1 cellular context compared by ENCODE assay signal in the genomic region with DNA sequence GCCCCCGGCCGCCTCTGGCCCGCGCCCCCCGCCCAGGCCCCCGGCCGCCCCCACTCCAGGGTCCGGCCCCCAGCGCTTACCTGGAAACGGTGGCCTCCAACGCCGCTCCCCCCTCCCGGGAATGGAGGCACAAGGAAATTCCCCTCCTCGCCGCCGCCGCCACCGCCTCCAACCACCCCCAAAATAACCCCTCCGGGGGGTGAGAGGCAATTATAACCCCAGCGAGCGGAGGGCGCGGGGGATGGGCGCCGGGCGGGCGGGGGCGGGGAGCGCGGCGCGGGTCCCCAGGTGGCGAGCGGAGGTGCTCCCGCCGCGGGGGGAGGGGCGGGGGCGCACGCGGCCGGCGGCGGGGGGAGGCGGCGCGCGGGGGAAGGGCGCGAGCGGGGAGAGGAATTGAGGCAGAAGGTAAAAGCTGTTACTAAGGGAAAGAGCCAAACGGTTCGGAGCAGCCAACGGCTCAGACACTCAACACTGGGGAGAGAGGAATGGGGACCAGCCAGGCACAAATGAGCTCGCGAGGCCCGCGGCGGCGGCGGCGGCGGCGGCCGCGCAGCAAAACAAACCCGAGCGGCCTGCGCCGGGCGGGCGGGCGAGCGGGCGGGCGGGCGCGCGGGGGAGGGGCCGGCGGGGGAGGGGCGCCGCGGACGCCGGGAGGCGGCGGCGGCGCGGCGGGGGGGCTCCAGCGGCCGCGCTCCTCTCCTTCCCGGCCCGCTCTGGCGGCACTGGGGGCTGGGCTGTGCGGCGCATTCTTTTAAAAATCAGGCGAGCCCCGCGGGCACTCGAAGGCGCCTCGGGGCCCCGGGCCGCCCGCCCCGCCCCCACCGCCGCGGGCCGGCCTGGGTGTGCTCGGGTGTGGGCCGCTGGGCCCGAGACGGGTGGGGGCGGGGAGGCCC.
A peak's percentile ranks its signal among the peaks of the same experiment; 100 is the strongest.
TF ChIP-seq lines count a peak whose summit lies in the region.

TBL1XR1 (minus strand) TSS at position 442 of the 893 bp plus-strand sequence. CDS start 132,505 bp downstream, outside the sequence.

TF ChIP-seq in K562, 482 proteins besides CTCF, POLR2A, EP300 and RAD21 (continued from another document and continues in another):
- TF ChIP-seq, protein P1, sequence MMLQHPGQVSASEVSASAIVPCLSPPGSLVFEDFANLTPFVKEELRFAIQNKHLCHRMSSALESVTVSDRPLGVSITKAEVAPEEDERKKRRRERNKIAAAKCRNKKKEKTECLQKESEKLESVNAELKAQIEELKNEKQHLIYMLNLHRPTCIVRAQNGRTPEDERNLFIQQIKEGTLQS (IDR thresholded peaks at IDR 0.05), result no peak
- TF ChIP-seq, protein P1 (CRISPR knock-in tag; conservative IDR thresholded peaks at IDR 0.05), result no peak
- TF ChIP-seq ZNF165 (CRISPR knock-in tag; IDR thresholded peaks at IDR 0.05; ENCODE audit: borderline replicate concordance), result no peak
- TF ChIP-seq, protein P2, sequence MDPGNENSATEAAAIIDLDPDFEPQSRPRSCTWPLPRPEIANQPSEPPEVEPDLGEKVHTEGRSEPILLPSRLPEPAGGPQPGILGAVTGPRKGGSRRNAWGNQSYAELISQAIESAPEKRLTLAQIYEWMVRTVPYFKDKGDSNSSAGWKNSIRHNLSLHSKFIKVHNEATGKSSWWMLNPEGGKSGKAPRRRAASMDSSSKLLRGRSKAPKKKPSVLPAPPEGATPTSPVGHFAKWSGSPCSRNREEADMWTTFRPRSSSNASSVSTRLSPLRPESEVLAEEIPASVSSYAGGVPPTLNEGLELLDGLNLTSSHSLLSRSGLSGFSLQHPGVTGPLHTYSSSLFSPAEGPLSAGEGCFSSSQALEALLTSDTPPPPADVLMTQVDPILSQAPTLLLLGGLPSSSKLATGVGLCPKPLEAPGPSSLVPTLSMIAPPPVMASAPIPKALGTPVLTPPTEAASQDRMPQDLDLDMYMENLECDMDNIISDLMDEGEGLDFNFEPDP (CRISPR knock-in tag; IDR thresholded peaks at IDR 0.05), result no peak
- TF ChIP-seq, protein P3, sequence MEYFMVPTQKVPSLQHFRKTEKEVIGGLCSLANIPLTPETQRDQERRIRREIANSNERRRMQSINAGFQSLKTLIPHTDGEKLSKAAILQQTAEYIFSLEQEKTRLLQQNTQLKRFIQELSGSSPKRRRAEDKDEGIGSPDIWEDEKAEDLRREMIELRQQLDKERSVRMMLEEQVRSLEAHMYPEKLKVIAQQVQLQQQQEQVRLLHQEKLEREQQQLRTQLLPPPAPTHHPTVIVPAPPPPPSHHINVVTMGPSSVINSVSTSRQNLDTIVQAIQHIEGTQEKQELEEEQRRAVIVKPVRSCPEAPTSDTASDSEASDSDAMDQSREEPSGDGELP (CRISPR knock-in tag; IDR thresholded peaks at IDR 0.05; ENCODE audit: borderline replicate concordance), result peak; percentile 25; the same call in 1 of the 2 replicates
- TF ChIP-seq KAT2B (IDR thresholded peaks at IDR 0.05; ENCODE audit: low read depth, low read length), result no peak
- TF ChIP-seq PTBP1 (IDR thresholded peaks at IDR 0.05; ENCODE audit: low read depth, low read length), result no peak
- no peak for TF ChIP-seq ZNF583 (CRISPR knock-in tag; IDR thresholded peaks at IDR 0.05)
- TF ChIP-seq, protein P4, sequence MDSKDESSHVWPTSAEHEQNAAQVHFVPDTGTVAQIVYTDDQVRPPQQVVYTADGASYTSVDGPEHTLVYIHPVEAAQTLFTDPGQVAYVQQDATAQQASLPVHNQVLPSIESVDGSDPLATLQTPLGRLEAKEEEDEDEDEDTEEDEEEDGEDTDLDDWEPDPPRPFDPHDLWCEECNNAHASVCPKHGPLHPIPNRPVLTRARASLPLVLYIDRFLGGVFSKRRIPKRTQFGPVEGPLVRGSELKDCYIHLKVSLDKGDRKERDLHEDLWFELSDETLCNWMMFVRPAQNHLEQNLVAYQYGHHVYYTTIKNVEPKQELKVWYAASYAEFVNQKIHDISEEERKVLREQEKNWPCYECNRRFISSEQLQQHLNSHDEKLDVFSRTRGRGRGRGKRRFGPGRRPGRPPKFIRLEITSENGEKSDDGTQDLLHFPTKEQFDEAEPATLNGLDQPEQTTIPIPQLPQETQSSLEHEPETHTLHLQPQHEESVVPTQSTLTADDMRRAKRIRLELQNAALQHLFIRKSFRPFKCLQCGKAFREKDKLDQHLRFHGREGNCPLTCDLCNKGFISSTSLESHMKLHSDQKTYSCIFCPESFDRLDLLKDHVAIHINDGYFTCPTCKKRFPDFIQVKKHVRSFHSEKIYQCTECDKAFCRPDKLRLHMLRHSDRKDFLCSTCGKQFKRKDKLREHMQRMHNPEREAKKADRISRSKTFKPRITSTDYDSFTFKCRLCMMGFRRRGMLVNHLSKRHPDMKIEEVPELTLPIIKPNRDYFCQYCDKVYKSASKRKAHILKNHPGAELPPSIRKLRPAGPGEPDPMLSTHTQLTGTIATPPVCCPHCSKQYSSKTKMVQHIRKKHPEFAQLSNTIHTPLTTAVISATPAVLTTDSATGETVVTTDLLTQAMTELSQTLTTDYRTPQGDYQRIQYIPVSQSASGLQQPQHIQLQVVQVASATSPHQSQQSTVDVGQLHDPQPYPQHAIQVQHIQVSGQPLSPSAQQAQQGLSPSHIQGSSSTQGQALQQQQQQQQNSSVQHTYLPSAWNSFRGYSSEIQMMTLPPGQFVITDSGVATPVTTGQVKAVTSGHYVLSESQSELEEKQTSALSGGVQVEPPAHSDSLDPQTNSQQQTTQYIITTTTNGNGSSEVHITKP (IDR thresholded peaks at IDR 0.05; ENCODE audit: partially characterized antibody), result no peak
- TF ChIP-seq NELFE (IDR thresholded peaks at IDR 0.05; ENCODE audit: insufficient read depth, insufficient read length), result no peak
- no peak for TF ChIP-seq ZNF785 (CRISPR knock-in tag; IDR thresholded peaks at IDR 0.05)
- TF ChIP-seq RAD51 (IDR thresholded peaks at IDR 0.05; ENCODE audit: borderline replicate concordance, low read depth), result no peak
- TF ChIP-seq SMAD2 (IDR thresholded peaks at IDR 0.05; ENCODE audit: low read depth, low read length), result no peak
- peak; percentile 30; the same call in 1 of the 2 replicates for TF ChIP-seq MBD2 (IDR thresholded peaks at IDR 0.05; ENCODE audit: borderline replicate concordance, low read depth)
- TF ChIP-seq PURB (CRISPR knock-in tag; IDR thresholded peaks at IDR 0.05; ENCODE audit: low read depth), result no peak
- TF ChIP-seq KDM5B (IDR thresholded peaks at IDR 0.05; ENCODE audit: insufficient replicate concordance, low read depth, low read length), result peak; percentile 29
- TF ChIP-seq CBFA2T2 (conservative IDR thresholded peaks at IDR 0.05), result no peak
- no peak for TF ChIP-seq ZNF764 (CRISPR knock-in tag; IDR thresholded peaks at IDR 0.05; ENCODE audit: low read depth)
- TF ChIP-seq ZNF12 (CRISPR knock-in tag; IDR thresholded peaks at IDR 0.05), result no peak
- TF ChIP-seq SLC30A9 (CRISPR knock-in tag; IDR thresholded peaks at IDR 0.05), result no peak
- TF ChIP-seq POLR2B (IDR thresholded peaks at IDR 0.05; ENCODE audit: low read depth, partially characterized antibody), result no peak
- TF ChIP-seq EHMT2 (IDR thresholded peaks at IDR 0.05), result no peak
- peak; percentile 63 for TF ChIP-seq EGR1 (conservative IDR thresholded peaks at IDR 0.05)
- TF ChIP-seq TSC22D4 (tag; IDR thresholded peaks at IDR 0.05), result no peak
- TF ChIP-seq FOXJ2 (tag; IDR thresholded peaks at IDR 0.05), result no peak
- TF ChIP-seq, protein P5, sequence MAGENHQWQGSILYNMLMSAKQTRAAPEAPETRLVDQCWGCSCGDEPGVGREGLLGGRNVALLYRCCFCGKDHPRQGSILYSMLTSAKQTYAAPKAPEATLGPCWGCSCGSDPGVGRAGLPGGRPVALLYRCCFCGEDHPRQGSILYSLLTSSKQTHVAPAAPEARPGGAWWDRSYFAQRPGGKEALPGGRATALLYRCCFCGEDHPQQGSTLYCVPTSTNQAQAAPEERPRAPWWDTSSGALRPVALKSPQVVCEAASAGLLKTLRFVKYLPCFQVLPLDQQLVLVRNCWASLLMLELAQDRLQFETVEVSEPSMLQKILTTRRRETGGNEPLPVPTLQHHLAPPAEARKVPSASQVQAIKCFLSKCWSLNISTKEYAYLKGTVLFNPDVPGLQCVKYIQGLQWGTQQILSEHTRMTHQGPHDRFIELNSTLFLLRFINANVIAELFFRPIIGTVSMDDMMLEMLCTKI (IDR thresholded peaks at IDR 0.05; ENCODE audit: partially characterized antibody), result no peak
- no peak for TF ChIP-seq FOXK2 (conservative IDR thresholded peaks at IDR 0.05 in 1 of 2, IDR thresholded peaks at IDR 0.05 in 1 of 2; ENCODE audit: low read depth in 2 of 2)
- no peak for TF ChIP-seq SOX6 (IDR thresholded peaks at IDR 0.05)
- peak; percentile 72 for TF ChIP-seq RBFOX2 (IDR thresholded peaks at IDR 0.05; ENCODE audit: low read depth, low read length)
- peak; percentile 76 for TF ChIP-seq HMGN3 (IDR thresholded peaks at IDR 0.05; ENCODE audit: borderline replicate concordance, extremely low read depth, insufficient read length, low read depth, low read length)
- peak; percentile 46; the same call in 1 of the 2 replicates for TF ChIP-seq FOSL1 (tag; conservative IDR thresholded peaks at IDR 0.05)
- 0 out of 2 replicates have a peak, but pooled peaks have one; percentile 24 for TF ChIP-seq POLR2H (tag; IDR thresholded peaks at IDR 0.05; ENCODE audit: low read depth)
- no peak for TF ChIP-seq KDM2B (CRISPR knock-in tag; IDR thresholded peaks at IDR 0.05)
- TF ChIP-seq COPS2 (conservative IDR thresholded peaks at IDR 0.05), result no peak
- TF ChIP-seq ZNF589 (CRISPR knock-in tag; IDR thresholded peaks at IDR 0.05; ENCODE audit: low read depth), result peak; percentile 17; the same call in 1 of the 2 replicates
- no peak for TF ChIP-seq WHSC1 (IDR thresholded peaks at IDR 0.05; ENCODE audit: low read length)
- no peak for TF ChIP-seq ZNF668 (CRISPR knock-in tag; IDR thresholded peaks at IDR 0.05)
- no peak for TF ChIP-seq THRAP3 (IDR thresholded peaks at IDR 0.05; ENCODE audit: borderline replicate concordance)
- no peak for TF ChIP-seq PREB (CRISPR knock-in tag; IDR thresholded peaks at IDR 0.05)
- TF ChIP-seq, protein P6, sequence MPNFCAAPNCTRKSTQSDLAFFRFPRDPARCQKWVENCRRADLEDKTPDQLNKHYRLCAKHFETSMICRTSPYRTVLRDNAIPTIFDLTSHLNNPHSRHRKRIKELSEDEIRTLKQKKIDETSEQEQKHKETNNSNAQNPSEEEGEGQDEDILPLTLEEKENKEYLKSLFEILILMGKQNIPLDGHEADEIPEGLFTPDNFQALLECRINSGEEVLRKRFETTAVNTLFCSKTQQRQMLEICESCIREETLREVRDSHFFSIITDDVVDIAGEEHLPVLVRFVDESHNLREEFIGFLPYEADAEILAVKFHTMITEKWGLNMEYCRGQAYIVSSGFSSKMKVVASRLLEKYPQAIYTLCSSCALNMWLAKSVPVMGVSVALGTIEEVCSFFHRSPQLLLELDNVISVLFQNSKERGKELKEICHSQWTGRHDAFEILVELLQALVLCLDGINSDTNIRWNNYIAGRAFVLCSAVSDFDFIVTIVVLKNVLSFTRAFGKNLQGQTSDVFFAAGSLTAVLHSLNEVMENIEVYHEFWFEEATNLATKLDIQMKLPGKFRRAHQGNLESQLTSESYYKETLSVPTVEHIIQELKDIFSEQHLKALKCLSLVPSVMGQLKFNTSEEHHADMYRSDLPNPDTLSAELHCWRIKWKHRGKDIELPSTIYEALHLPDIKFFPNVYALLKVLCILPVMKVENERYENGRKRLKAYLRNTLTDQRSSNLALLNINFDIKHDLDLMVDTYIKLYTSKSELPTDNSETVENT (CRISPR knock-in tag; IDR thresholded peaks at IDR 0.05), result no peak
- TF ChIP-seq, protein P7, sequence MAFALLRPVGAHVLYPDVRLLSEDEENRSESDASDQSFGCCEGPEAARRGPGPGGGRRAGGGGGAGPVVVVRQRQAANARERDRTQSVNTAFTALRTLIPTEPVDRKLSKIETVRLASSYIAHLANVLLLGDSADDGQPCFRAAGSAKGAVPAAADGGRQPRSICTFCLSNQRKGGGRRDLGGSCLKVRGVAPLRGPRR (CRISPR knock-in tag; IDR thresholded peaks at IDR 0.05), result no peak
- TF ChIP-seq POLR3A (IDR thresholded peaks at IDR 0.05; ENCODE audit: borderline replicate concordance, extremely low read depth, insufficient read depth, insufficient read length), result no peak
- TF ChIP-seq PML (IDR thresholded peaks at IDR 0.05; ENCODE audit: low read length), result no peak
- no peak for TF ChIP-seq SREBF1 (IDR thresholded peaks at IDR 0.05; ENCODE audit: borderline replicate concordance, low read depth, low read length)
- TF ChIP-seq POLR2G (IDR thresholded peaks at IDR 0.05; ENCODE audit: low read depth, low read length), result peak; percentile 79
- no peak for TF ChIP-seq ZC3H4 (CRISPR knock-in tag; IDR thresholded peaks at IDR 0.05; ENCODE audit: borderline replicate concordance)
- TF ChIP-seq KAT8 (IDR thresholded peaks at IDR 0.05; ENCODE audit: low read depth), result no peak
- TF ChIP-seq ZC3H11A (IDR thresholded peaks at IDR 0.05; ENCODE audit: low read depth, low read length), result no peak
- no peak for TF ChIP-seq ZNF75A (CRISPR knock-in tag; IDR thresholded peaks at IDR 0.05)
- no peak for TF ChIP-seq PTRF (tag; IDR thresholded peaks at IDR 0.05)
- TF ChIP-seq, protein P8, sequence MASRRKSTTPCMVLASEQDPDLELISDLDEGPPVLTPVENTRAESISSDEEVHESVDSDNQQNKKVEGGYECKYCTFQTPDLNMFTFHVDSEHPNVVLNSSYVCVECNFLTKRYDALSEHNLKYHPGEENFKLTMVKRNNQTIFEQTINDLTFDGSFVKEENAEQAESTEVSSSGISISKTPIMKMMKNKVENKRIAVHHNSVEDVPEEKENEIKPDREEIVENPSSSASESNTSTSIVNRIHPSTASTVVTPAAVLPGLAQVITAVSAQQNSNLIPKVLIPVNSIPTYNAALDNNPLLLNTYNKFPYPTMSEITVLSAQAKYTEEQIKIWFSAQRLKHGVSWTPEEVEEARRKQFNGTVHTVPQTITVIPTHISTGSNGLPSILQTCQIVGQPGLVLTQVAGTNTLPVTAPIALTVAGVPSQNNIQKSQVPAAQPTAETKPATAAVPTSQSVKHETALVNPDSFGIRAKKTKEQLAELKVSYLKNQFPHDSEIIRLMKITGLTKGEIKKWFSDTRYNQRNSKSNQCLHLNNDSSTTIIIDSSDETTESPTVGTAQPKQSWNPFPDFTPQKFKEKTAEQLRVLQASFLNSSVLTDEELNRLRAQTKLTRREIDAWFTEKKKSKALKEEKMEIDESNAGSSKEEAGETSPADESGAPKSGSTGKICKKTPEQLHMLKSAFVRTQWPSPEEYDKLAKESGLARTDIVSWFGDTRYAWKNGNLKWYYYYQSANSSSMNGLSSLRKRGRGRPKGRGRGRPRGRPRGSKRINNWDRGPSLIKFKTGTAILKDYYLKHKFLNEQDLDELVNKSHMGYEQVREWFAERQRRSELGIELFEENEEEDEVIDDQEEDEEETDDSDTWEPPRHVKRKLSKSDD (conservative IDR thresholded peaks at IDR 0.05; ENCODE audit: low read length), result no peak
- no peak for TF ChIP-seq EWSR1 (IDR thresholded peaks at IDR 0.05; ENCODE audit: borderline replicate concordance, low read depth, partially characterized antibody)
- TF ChIP-seq ZNF717 (CRISPR knock-in tag; IDR thresholded peaks at IDR 0.05), result no peak
- TF ChIP-seq ZFP30 (CRISPR knock-in tag; IDR thresholded peaks at IDR 0.05; ENCODE audit: borderline replicate concordance), result no peak
